In genomic region chr3:187903697-187904096, GRCh38 we compare ENCODE assay signal across 23 cellular contexts.
DNase-seq lines count a peak whose midpoint lies in the region; ATAC-seq, FAIRE-seq and TF ChIP-seq lines count a peak whose summit lies in the region.
"Had no signal": no experiment of that assay in that cellular context is flagged by ENCODE, and none has a peak within 500 bp of the region (broad histone marks: within the 10 kb centered on the region; RNA-seq: fewer than 3 reads in every experiment).

No MANE protein-coding gene starts in this region.

- no TSS peak for BruUV-seq in HepG2 (replicated peaks; lab: Mats Ljungman, UMichigan)

- H3K27me3 ChIP-seq in HepG2 (ENCODE audit: control insufficient read depth in 1 of 2, insufficient read depth in 2 of 2, low read length in 2 of 2) = peaks cover under 1 to 4% of the 10 kb centered on the region in 2 experiments; a peak in 1 of 5 replicates
- no peaks in the 10 kb centered on the region for H3K27me3 ChIP-seq in right lobe of liver
- H3K27me3 ChIP-seq in OCI-LY1 (ENCODE audit: insufficient read depth, low read length) = no peaks in the 10 kb centered on the region
- no peaks in the 10 kb centered on the region for H3K27me3 ChIP-seq in SU-DHL-6 (ENCODE audit: low read length)
- H3K27me3 ChIP-seq in H1 (replicated peaks in 1 of 4; ENCODE audit: control insufficient read depth in 3 of 4, extremely low read depth in 1 of 4, insufficient read depth in 3 of 4, low read length in 3 of 4) = no peaks in the 10 kb centered on the region
- H3K27me3 ChIP-seq: BLaER1 treated with 17β-estradiol and CSF1 and Interleukin-3, amounts not matched to agents 10 nM and 100 nM had no signal

- TF ChIP-seq CTCF in HepG2 (CRISPR knock-in tag; IDR thresholded peaks at IDR 0.05) = no peak
- no peak for TF ChIP-seq CTCF in right lobe of liver (IDR thresholded peaks at IDR 0.05)
- TF ChIP-seq CTCF in OCI-LY1 (IDR thresholded peaks at IDR 0.05; ENCODE audit: low read length) = no peak
- no peak for TF ChIP-seq CTCF in SU-DHL-6 (IDR thresholded peaks at IDR 0.05; ENCODE audit: insufficient read depth, low read length, poor library complexity, severe bottlenecking)
- TF ChIP-seq CTCF in H1 (IDR thresholded peaks at IDR 0.05; ENCODE audit: control extremely low read depth in 1 of 3, insufficient read depth in 1 of 3, low read depth in 1 of 3, low read length in 3 of 3) = no peak

- ATAC-seq in HepG2 (peak; percentile 59), right lobe of liver (no peak)
- ATAC-seq: A549; CD8-positive, alpha-beta T cell; GM12878 had no signal

- peak overlapping the region; percentile 24; the same call in 1 of the 2 replicates for H2BK20ac ChIP-seq in H1 (ENCODE audit: low read length)

- no peak overlapping the region for H4K8ac ChIP-seq in H1 (ENCODE audit: extremely low read depth, insufficient read depth, low read length)

- H3K18ac ChIP-seq in H1 (ENCODE audit: extremely low read depth, low read length) = no peak overlapping the region

- H3F3A ChIP-seq in OCI-LY1 (ENCODE audit: insufficient read depth, low read length) (peaks cover 6% of the 10 kb centered on the region), SU-DHL-6 (ENCODE audit: insufficient read depth) (peaks cover 46% of the 10 kb centered on the region)

- WGBS in HepG2 (ENCODE audit: low lambda C conversion rate) = 22% methylated on average over 4 of the region's 4 CpGs
- 57% methylated on average over 4 of the region's 4 CpGs for WGBS in right lobe of liver (ENCODE audit: insufficient coverage, low coverage, low lambda C conversion rate, missing lambda C conversion rate)
- WGBS in H1 (ENCODE audit: extremely low coverage in 1 of 2, insufficient coverage in 1 of 2, insufficient read length in 1 of 2, insufficient replicate concordance in 2 of 2, low coverage in 1 of 2, low lambda C conversion rate in 2 of 2, missing lambda C conversion rate in 1 of 2), 2 experiments = 98% methylated on average over 4 of the region's 4 CpGs; no CpG with 5 or more reads in 1 of the 2 experiments

- TF ChIP-seq RAD21 in HepG2 (CRISPR knock-in tag; IDR thresholded peaks at IDR 0.05) (no peak), H1 (IDR thresholded peaks at IDR 0.05 in 1 of 2, conservative IDR thresholded peaks at IDR 0.05 in 1 of 2; ENCODE audit: low read depth in 2 of 2, low read length in 2 of 2) (no peak)

- no peaks in the 10 kb centered on the region for H3K79me1 ChIP-seq in H1 (ENCODE audit: low read depth, low read length)

- in situ Hi-C loops in HepG2 (cut with HindIII; ENCODE audit: extremely low pct_ligation_motif_present, low pct_unique_long_range_greater_than_20kb) = no loop called here

- no peak overlapping the region for H3K9ac ChIP-seq in HepG2 (ENCODE audit: insufficient read depth, low read depth, low read length)
- H3K9ac ChIP-seq in OCI-LY1 (ENCODE audit: low read length) = peak overlapping the region; percentile 88
- peak overlapping the region; percentile 92 for H3K9ac ChIP-seq in SU-DHL-6 (ENCODE audit: low read length)
- no peak overlapping the region for H3K9ac ChIP-seq in H1 (replicated peaks in 1 of 4; ENCODE audit: extremely low read depth in 1 of 4, low read depth in 3 of 4, low read length in 3 of 4)
- H3K9ac ChIP-seq: BLaER1 treated with 17β-estradiol and CSF1 and Interleukin-3, amounts not matched to agents 10 nM and 100 nM had no signal

- H3K9me2 ChIP-seq in OCI-LY1 (ENCODE audit: low read depth, low read length) (no peaks in the 10 kb centered on the region), SU-DHL-6 (replicated peaks; ENCODE audit: insufficient read depth, low read length) (no peaks in the 10 kb centered on the region)

- H3K23me2 ChIP-seq in H1 (ENCODE audit: low read depth, low read length) = no peaks in the 10 kb centered on the region

- no peak overlapping the region for H3K23ac ChIP-seq in H1 (ENCODE audit: insufficient read length)

- H3K4me1 ChIP-seq in HepG2 (ENCODE audit: insufficient read depth, low read length) (peaks cover 6% of the 10 kb centered on the region; the same call in 1 of the 2 replicates), right lobe of liver (no peaks in the 10 kb centered on the region), OCI-LY1 (ENCODE audit: insufficient read depth, low read length, severe bottlenecking) (peaks cover 97% of the 10 kb centered on the region), H1 (replicated peaks in 1 of 4; ENCODE audit: control insufficient read depth in 3 of 4, insufficient read depth in 4 of 4, low read length in 3 of 4) (peaks cover 0 to 8% (median 8%) of the 10 kb centered on the region in 4 experiments; a peak in 6 of 7 replicates)
- H3K4me1 ChIP-seq: A549; BLaER1 treated with 17β-estradiol and CSF1 and Interleukin-3, amounts not matched to agents 10 nM and 100 nM; Caco-2 had no signal

- POLR2A ChIA-PET in HepG2 (lab: Yijun Ruan, JAX) = no interaction called here
- POLR2A ChIA-PET in H1 (lab: Charles Lee; ENCODE audit: partially characterized antibody) = no interaction called here

- H3K36me3 ChIP-seq in HepG2 (replicated peaks in 1 of 2; ENCODE audit: control insufficient read depth in 1 of 2, insufficient read depth in 2 of 2, low read length in 2 of 2) = no peaks in the 10 kb centered on the region
- no peaks in the 10 kb centered on the region for H3K36me3 ChIP-seq in right lobe of liver
- H3K36me3 ChIP-seq in OCI-LY1 (ENCODE audit: insufficient read depth, low read length) = no peaks in the 10 kb centered on the region
- H3K36me3 ChIP-seq in SU-DHL-6 (ENCODE audit: low read length) = no peaks in the 10 kb centered on the region
- H3K36me3 ChIP-seq in H1 (ENCODE audit: control insufficient read depth in 2 of 4, insufficient read depth in 4 of 4, low read length in 3 of 4) = no peaks in the 10 kb centered on the region
- H3K36me3 ChIP-seq: BLaER1 treated with 17β-estradiol and CSF1 and Interleukin-3, amounts not matched to agents 10 nM and 100 nM had no signal

- H3K56ac ChIP-seq in H1 (replicated peaks; ENCODE audit: insufficient read length, low read depth, low read length) = no peak overlapping the region

- H3K4ac ChIP-seq in H1 (replicated peaks; ENCODE audit: insufficient read length, low read depth, low read length) = no peak overlapping the region

- H3K79me2 ChIP-seq in HepG2 (ENCODE audit: insufficient read depth, low read length) (no peaks in the 10 kb centered on the region), OCI-LY1 (ENCODE audit: insufficient read depth, low read length) (no peaks in the 10 kb centered on the region), SU-DHL-6 (ENCODE audit: insufficient read depth, low read length) (no peaks in the 10 kb centered on the region), H1 (ENCODE audit: control insufficient read depth in 1 of 2, insufficient read depth in 2 of 2, low read length in 2 of 2) (no peaks in the 10 kb centered on the region)

- no peak overlapping the region for H3K4me2 ChIP-seq in HepG2 (ENCODE audit: low read depth, low read length)
- H3K4me2 ChIP-seq in OCI-LY1 (ENCODE audit: low read length) = peak overlapping the region; percentile 36; the same call in 1 of the 2 replicates
- H3K4me2 ChIP-seq in SU-DHL-6 (ENCODE audit: low read depth, low read length, poor library complexity, severe bottlenecking) = peak overlapping the region; percentile 75
- H3K4me2 ChIP-seq in H1 (ENCODE audit: insufficient read depth in 1 of 2, low read depth in 2 of 2, low read length in 2 of 2) = no peak overlapping the region
- H3K4me2 ChIP-seq: A549; BLaER1 treated with 17β-estradiol and CSF1 and Interleukin-3, amounts not matched to agents 10 nM and 100 nM had no signal

- TF ChIP-seq POLR2A in HepG2 (IDR thresholded peaks at IDR 0.05; ENCODE audit: insufficient read depth in 1 of 2, low read depth in 2 of 2, low read length in 2 of 2) (no peak), right lobe of liver (IDR thresholded peaks at IDR 0.05) (no peak), H1 (IDR thresholded peaks at IDR 0.05; ENCODE audit: control extremely low read depth in 1 of 2, low read depth in 2 of 2, low read length in 2 of 2) (no peak)

- H2AK5ac ChIP-seq in H1 (ENCODE audit: low read depth, low read length) = no peak overlapping the region

- no peak overlapping the region for H4K91ac ChIP-seq in H1 (replicated peaks; ENCODE audit: insufficient read length, low read length)

- no peaks in the 10 kb centered on the region for H3K9me3 ChIP-seq in HepG2 (ENCODE audit: low read length)
- no peaks in the 10 kb centered on the region for H3K9me3 ChIP-seq in right lobe of liver
- H3K9me3 ChIP-seq in OCI-LY1 (ENCODE audit: low read length) = no peaks in the 10 kb centered on the region
- no peaks in the 10 kb centered on the region for H3K9me3 ChIP-seq in SU-DHL-6 (ENCODE audit: insufficient read depth, low read length)
- peaks cover 0 to 3% of the 10 kb centered on the region in 2 experiments; a peak in 1 of 4 replicates for H3K9me3 ChIP-seq in H1 (ENCODE audit: insufficient read depth in 2 of 2, low read depth in 1 of 2, low read length in 1 of 2)
- H3K9me3 ChIP-seq: A549, Caco-2 had no signal

- H2BK5ac ChIP-seq in H1 (ENCODE audit: low read depth, low read length) = no peak overlapping the region

- no peak overlapping the region for H2AFZ ChIP-seq in HepG2 (ENCODE audit: low read length)
- no peak overlapping the region for H2AFZ ChIP-seq in OCI-LY1 (ENCODE audit: low read length)
- no peak overlapping the region for H2AFZ ChIP-seq in SU-DHL-6 (ENCODE audit: low read depth, low read length, severe bottlenecking)
- H2AFZ ChIP-seq in H1 (ENCODE audit: low read length) = no peak overlapping the region

- H3K27ac ChIP-seq in HepG2 (ENCODE audit: extremely low read length, insufficient read depth, low read length) (no peak overlapping the region), right lobe of liver (no peak overlapping the region), OCI-LY1 (ENCODE audit: low read depth, low read length, poor library complexity, severe bottlenecking) (peak overlapping the region; percentile 99), SU-DHL-6 (ENCODE audit: low read depth, low read length) (peak overlapping the region; percentile 99), H1 (ENCODE audit: low read depth, low read length) (no peak overlapping the region)
- H3K27ac ChIP-seq: 22Rv1; A549; BLaER1 treated with 17β-estradiol and CSF1 and Interleukin-3, amounts not matched to agents 10 nM and 100 nM; C4-2B had no signal

- TF ChIP-seq EP300 in HepG2 (IDR thresholded peaks at IDR 0.05; ENCODE audit: low read depth in 2 of 2, low read length in 2 of 2) (no peak), HepG2 (CRISPR knock-in tag; IDR thresholded peaks at IDR 0.05; ENCODE audit: borderline replicate concordance) (no peak), H1 (IDR thresholded peaks at IDR 0.05; ENCODE audit: borderline replicate concordance in 1 of 2, low read depth in 2 of 2, low read length in 2 of 2) (no peak)

- intact Hi-C loops in HepG2 (cut with micrococcal nuclease; ENCODE audit: unreplicated experiment) = no loop called here
- intact Hi-C loops in right lobe of liver (cut with DNase I) = no loop called here

- no peak overlapping the region for H4K5ac ChIP-seq in H1 (ENCODE audit: insufficient read length, low read depth, low read length)

- no peak overlapping the region for H2BK120ac ChIP-seq in H1 (replicated peaks; ENCODE audit: low read depth, low read length)

- FAIRE-seq in HepG2 (lab: Jason Lieb, UNC) = no peak
- FAIRE-seq in H1 (lab: Jason Lieb, UNC) = no peak
- FAIRE-seq: A549, D721Med, GM12878, GM12892, GM18507 had no signal

- H3K4me3 ChIP-seq in HepG2 (replicated peaks in 1 of 3; ENCODE audit: insufficient read depth in 1 of 3, low read depth in 2 of 3, low read length in 3 of 3) = no peak overlapping the region
- no peak overlapping the region for H3K4me3 ChIP-seq in right lobe of liver
- H3K4me3 ChIP-seq in OCI-LY1 (ENCODE audit: low read depth, low read length, poor library complexity, severe bottlenecking) = no peak overlapping the region
- H3K4me3 ChIP-seq in SU-DHL-6 (ENCODE audit: insufficient read depth, low read length, poor library complexity, severe bottlenecking) = no peak overlapping the region
- no peak overlapping the region for H3K4me3 ChIP-seq in H1 (ENCODE audit: extremely low read depth in 1 of 4, insufficient read depth in 2 of 4, low read depth in 3 of 4, low read length in 4 of 4)
- H3K4me3 ChIP-seq: A549; BLaER1 treated with 17β-estradiol and CSF1 and Interleukin-3, amounts not matched to agents 10 nM and 100 nM; GM12878 had no signal

- H2BK15ac ChIP-seq in H1 (ENCODE audit: low read length) = no peak overlapping the region

- H3K14ac ChIP-seq in H1 (ENCODE audit: insufficient read length) = no peak overlapping the region

- no peaks in the 10 kb centered on the region for H4K20me1 ChIP-seq in HepG2 (ENCODE audit: insufficient read depth, low read length)
- H4K20me1 ChIP-seq in OCI-LY1 (ENCODE audit: insufficient read depth, low read length) = no peaks in the 10 kb centered on the region
- no peaks in the 10 kb centered on the region for H4K20me1 ChIP-seq in SU-DHL-6 (ENCODE audit: low read depth, low read length)
- H4K20me1 ChIP-seq in H1 (replicated peaks in 1 of 2; ENCODE audit: control insufficient read depth in 1 of 2, insufficient read depth in 2 of 2, low read length in 2 of 2) = no peaks in the 10 kb centered on the region
- H4K20me1 ChIP-seq: BLaER1 treated with 17β-estradiol and CSF1 and Interleukin-3, amounts not matched to agents 10 nM and 100 nM had no signal

- CTCF ChIA-PET in HepG2 (lab: Yijun Ruan, JAX; ENCODE audit: low intra/inter-chr PET ratio, low total read pairs) = no interaction called here
- CTCF ChIA-PET in H1 (lab: Charles Lee; ENCODE audit: partially characterized antibody) = no interaction called here

- no peak overlapping the region for H2BK12ac ChIP-seq in H1 (ENCODE audit: low read depth, low read length)

- no peak for DNase-seq in HepG2 (ENCODE audit: low spot score)
- DNase-seq in right lobe of liver = no peak
- no peak for DNase-seq in H1 (ENCODE audit: low read depth in 1 of 2, low spot score in 2 of 2)
- no peak for DNase-seq in NCI-H774 (lab: John Stamatoyannopoulos, UW)
- DNase-seq in iPS-NIHi7 (ENCODE audit: extremely low spot score) = no peak
- no peak for DNase-seq in activated CD4-positive, alpha-beta T cell treated with anti-CD3 and anti-CD28 coated beads for 1 hour
- DNase-seq: Caco-2; Calu3; CD4-positive, alpha-beta T cell; CD8-positive, alpha-beta T cell; DMS79 treated with DMSO at 0.1 percent for 48 hours; EL; GDM1 had no signal

Comparison
In these comparisons a context has a peak if more than half of its experiments do, and no peak if none do; other contexts are left out.
1. H3K27ac ChIP-seq: peak in OCI-LY1 (single experiment) and SU-DHL-6 (single experiment); none in HepG2 (single experiment), right lobe of liver (0 of 3) and H1 (single experiment).
2. H3K4me2 ChIP-seq: peak in OCI-LY1 (single experiment) and SU-DHL-6 (single experiment); none in HepG2 (single experiment) and H1 (0 of 2).
3. H3K9ac ChIP-seq: peak in OCI-LY1 (single experiment) and SU-DHL-6 (single experiment); none in HepG2 (single experiment) and H1 (0 of 4).